Comparison of ENCODE assay signal across 10 cellular contexts in the genomic region with DNA sequence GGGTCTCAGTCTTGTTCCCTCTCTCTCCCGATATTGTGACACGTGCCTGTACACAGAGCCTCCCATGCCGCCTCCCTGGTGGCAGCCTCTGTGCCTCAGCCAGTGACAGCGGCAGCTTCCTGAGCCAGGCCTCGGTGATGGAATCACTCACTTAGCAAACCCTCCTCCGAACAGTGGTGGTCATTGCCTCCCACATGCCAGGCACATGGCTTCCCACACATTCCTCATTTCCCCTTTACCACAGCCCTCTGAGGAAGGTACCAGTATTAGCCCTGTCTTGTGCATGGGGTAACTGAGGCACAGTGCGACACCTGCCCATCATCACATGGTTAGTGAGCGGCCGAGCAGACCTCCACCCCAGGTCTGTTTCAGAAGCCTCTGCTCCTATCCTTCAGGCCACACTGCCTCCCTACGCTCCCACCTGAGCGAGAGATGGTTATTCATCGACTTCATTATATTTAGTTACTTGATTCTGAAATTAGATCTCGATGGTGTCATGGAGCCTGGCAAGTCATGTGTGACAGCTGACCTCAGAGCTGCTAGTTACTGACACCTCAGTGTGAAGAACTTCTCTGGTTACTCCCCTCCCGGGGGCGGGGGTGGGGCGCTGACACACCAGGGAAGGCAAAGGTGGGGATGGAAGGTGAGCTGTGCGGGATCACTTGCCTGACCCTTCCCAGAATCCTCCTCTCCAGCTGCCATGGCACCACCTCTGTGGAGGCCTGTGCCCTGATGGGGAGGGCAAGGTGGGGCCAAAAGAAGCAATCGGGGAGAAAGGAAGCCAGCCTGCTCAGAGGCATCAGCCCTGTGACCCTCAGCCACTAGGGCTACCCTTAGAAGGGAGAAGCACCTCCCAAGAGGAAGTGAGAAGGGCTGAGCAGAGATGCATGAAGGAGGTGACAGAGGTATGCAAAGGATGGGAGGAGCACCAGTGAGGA. TPM values are rescaled to one million over a fixed set of nuclear protein-coding genes. Genes with fewer than 3 reads are reported as not detected.
DNase-seq lines count a peak whose midpoint lies in the region; ATAC-seq, FAIRE-seq and TF ChIP-seq lines count a peak whose summit lies in the region.
"Had no signal": no experiment of that assay in that cellular context is flagged by ENCODE, and none has a peak within 500 bp of the region (broad histone marks: within the 10 kb centered on the region; RNA-seq: fewer than 3 reads in every experiment).

No MANE protein-coding gene starts in this region.

- H3K9me3 Mint-ChIP-seq in astrocyte (ENCODE audit: unreplicated experiment), result no peaks in the 10 kb centered on the region
- H3K9me3 Mint-ChIP-seq in type B pancreatic cell, result no peaks in the 10 kb centered on the region

- no peaks in the 10 kb centered on the region for H3K9me3 ChIP-seq in BLaER1 treated with 17β-estradiol and CSF1 and Interleukin-3, amounts not matched to agents 10 nM and 100 nM (replicated peaks in 1 of 11)
- no peaks in the 10 kb centered on the region for H3K9me3 ChIP-seq in astrocyte (ENCODE audit: insufficient read depth, low read depth, low read length)
- H3K9me3 ChIP-seq in PC-3 (ENCODE audit: low read length), result no peaks in the 10 kb centered on the region

- H3K27ac ChIP-seq in BLaER1 treated with 17β-estradiol and CSF1 and Interleukin-3, amounts not matched to agents 10 nM and 100 nM, result peak overlapping the region in 6 of 11 experiments; percentile 4 to 57 (median 32); a peak in 6 of 22 replicates
- no peak overlapping the region for H3K27ac ChIP-seq in astrocyte (ENCODE audit: low read depth, low read length)
- no peak overlapping the region for H3K27ac ChIP-seq in PC-3 (ENCODE audit: low read length)

- H3K9ac ChIP-seq in BLaER1 treated with 17β-estradiol and CSF1 and Interleukin-3, amounts not matched to agents 10 nM and 100 nM, result 0 out of 22 replicates have a peak overlapping the region, but pooled peaks of 1 of the 11 experiments have one; percentile 4
- H3K9ac ChIP-seq in astrocyte (ENCODE audit: low read length), result no peak overlapping the region
- H3K9ac ChIP-seq in PC-3 (ENCODE audit: low read length), result no peak overlapping the region

- H3K4me1 ChIP-seq in BLaER1 treated with 17β-estradiol and CSF1 and Interleukin-3, amounts not matched to agents 10 nM and 100 nM, result peaks cover 35 to 63% (median 60%) of the 10 kb centered on the region in 10 experiments
- H3K4me1 ChIP-seq in astrocyte (ENCODE audit: insufficient read depth, low read length), result no peaks in the 10 kb centered on the region
- no peaks in the 10 kb centered on the region for H3K4me1 ChIP-seq in PC-3 (ENCODE audit: insufficient read depth, low read length)

- H3K79me2 ChIP-seq in astrocyte (ENCODE audit: insufficient read depth, low read length) (no peaks in the 10 kb centered on the region), PC-3 (ENCODE audit: low read length) (no peaks in the 10 kb centered on the region)

- peak; percentile 74 for ATAC-seq in HG03066 (IDR thresholded peaks at IDR 0.05; ENCODE audit: low read depth, unreplicated experiment)
- no peak for ATAC-seq in PC-3

- peaks cover 0 to 10% (median 0%) of the 10 kb centered on the region in 11 experiments; a peak in 1 of 22 replicates for H4K20me1 ChIP-seq in BLaER1 treated with 17β-estradiol and CSF1 and Interleukin-3, amounts not matched to agents 10 nM and 100 nM
- H4K20me1 ChIP-seq in astrocyte (ENCODE audit: insufficient read depth, low read length) (no peaks in the 10 kb centered on the region), PC-3 (ENCODE audit: low read length) (no peaks in the 10 kb centered on the region)

- H3K27me3 ChIP-seq in BLaER1 treated with 17β-estradiol and CSF1 and Interleukin-3, amounts not matched to agents 10 nM and 100 nM, result no peaks in the 10 kb centered on the region
- H3K27me3 ChIP-seq in astrocyte (ENCODE audit: insufficient read depth, low read length) (no peaks in the 10 kb centered on the region), PC-3 (ENCODE audit: low read length) (0 out of 2 replicates have a peak, but pooled peaks cover 3% of the 10 kb centered on the region)

- peak; percentile 64 for DNase-seq in GM19238 (ENCODE audit: insufficient read length, low spot score)
- DNase-seq in astrocyte (ENCODE audit: low read depth), result no peak
- DNase-seq in PC-3, result no peak
- DNase-seq in KG1 (lab: John Stamatoyannopoulos, UW), result no peak
- DNase-seq in type B pancreatic cell (ENCODE audit: extremely low spot score, unreplicated experiment), result no peak
- no peak for DNase-seq in hippocampal formation (lab: John Stamatoyannopoulos, UW)
- DNase-seq: activated effector memory CD4-positive, alpha-beta T cell treated with anti-CD3 and anti-CD28 coated beads, Interleukin-2, amount 50 U/mL, for 16 hours; NCI-H226 had no signal

- intact Hi-C loops in PC-3 (cut with micrococcal nuclease), result no loop called here

- H2AFZ ChIP-seq in astrocyte (ENCODE audit: low read depth, low read length) (no peak overlapping the region), PC-3 (ENCODE audit: low read length) (no peak overlapping the region)

- no peak for FAIRE-seq in astrocyte (lab: Jason Lieb, UNC)

- H3K4me1 Mint-ChIP-seq in astrocyte (ENCODE audit: low read depth, unreplicated experiment), result no peaks in the 10 kb centered on the region
- no peaks in the 10 kb centered on the region for H3K4me1 Mint-ChIP-seq in type B pancreatic cell (ENCODE audit: unreplicated experiment)

- H3F3A ChIP-seq in PC-3 (ENCODE audit: low read length, unreplicated experiment), result no peaks in the 10 kb centered on the region

- no peak overlapping the region for H3K27ac Mint-ChIP-seq in astrocyte (ENCODE audit: unreplicated experiment)
- H3K27ac Mint-ChIP-seq in type B pancreatic cell, result no peak overlapping the region

- POLR2A ChIA-PET in PC-3 (lab: Charles Lee; ENCODE audit: unreplicated experiment), result no interaction called here

- H3K27me3 Mint-ChIP-seq in astrocyte (ENCODE audit: low read depth, unreplicated experiment) (peaks cover 51% of the 10 kb centered on the region), type B pancreatic cell (peaks cover 21% of the 10 kb centered on the region)

- no TSS peak for BruUV-seq in PC-3 (replicated peaks; lab: Mats Ljungman, UMichigan)

- peak overlapping the region; percentile 13 to 95 (median 83) for H3K4me2 ChIP-seq in BLaER1 treated with 17β-estradiol and CSF1 and Interleukin-3, amounts not matched to agents 10 nM and 100 nM
- H3K4me2 ChIP-seq in astrocyte (ENCODE audit: low read length) (no peak overlapping the region), PC-3 (ENCODE audit: low read length) (no peak overlapping the region)

- H3K36me3 Mint-ChIP-seq in astrocyte (ENCODE audit: low read depth, unreplicated experiment) (peaks cover 7% of the 10 kb centered on the region), type B pancreatic cell (no peaks in the 10 kb centered on the region)

- H3K36me3 ChIP-seq in BLaER1 treated with 17β-estradiol and CSF1 and Interleukin-3, amounts not matched to agents 10 nM and 100 nM, result no peaks in the 10 kb centered on the region
- H3K36me3 ChIP-seq in astrocyte (ENCODE audit: insufficient read depth, low read length), result no peaks in the 10 kb centered on the region
- no peaks in the 10 kb centered on the region for H3K36me3 ChIP-seq in PC-3 (ENCODE audit: low read depth, low read length)

- no peak overlapping the region for H3K4me3 ChIP-seq in BLaER1 treated with 17β-estradiol and CSF1 and Interleukin-3, amounts not matched to agents 10 nM and 100 nM
- no peak overlapping the region for H3K4me3 ChIP-seq in astrocyte (ENCODE audit: insufficient read depth, low read depth, low read length)
- H3K4me3 ChIP-seq in PC-3 (ENCODE audit: low read length), result no peak overlapping the region

- H3K4me3 Mint-ChIP-seq in astrocyte (ENCODE audit: unreplicated experiment), result peak overlapping the region; percentile 27
- H3K4me3 Mint-ChIP-seq in type B pancreatic cell, result no peak overlapping the region

- CTCF ChIA-PET in PC-3 (lab: Charles Lee), result interaction anchor here (0.6 kb wide), 1 partner anchor 22 kb away, joined by 8 read pairs; no protein-coding TSS in a partner anchor

- H3K9me2 ChIP-seq in PC-3 (replicated peaks; ENCODE audit: low read length), result no peaks in the 10 kb centered on the region

- TF ChIP-seq CTCF in astrocyte (IDR thresholded peaks at IDR 0.05; ENCODE audit: insufficient read depth, low read depth, low read length), result no peak
- TF ChIP-seq CTCF in PC-3 (conservative IDR thresholded peaks at IDR 0.05; ENCODE audit: low read depth, low read length), result no peak
- TF ChIP-seq CTCF in type B pancreatic cell (conservative IDR thresholded peaks at IDR 0.05), result no peak

RNA-seq across cellular contexts. Expression of a gene that starts 17.9 kb away (rescaled TPM):
- total RNA-seq in astrocyte (5.5 and 5.9 TPM in 2 replicates), PC-3 (2014; rRNA removed) (0.15 and 1.4 TPM in 2 replicates), type B pancreatic cell (ENCODE audit: low replicate concordance) (10.8 and 24.9 TPM in 2 replicates)

Comparison
In these comparisons a context has a peak if more than half of its experiments do, and no peak if none do; other contexts are left out.
1. H3K27ac ChIP-seq: peak in BLaER1 treated with 17β-estradiol and CSF1 and Interleukin-3, amounts not matched to agents 10 nM and 100 nM (6 of 11); none in astrocyte (single experiment) and PC-3 (single experiment).
2. H3K4me2 ChIP-seq: peak in BLaER1 treated with 17β-estradiol and CSF1 and Interleukin-3, amounts not matched to agents 10 nM and 100 nM (11 of 11); none in astrocyte (single experiment) and PC-3 (single experiment).